Comparison of ENCODE assay signal across 8 cellular contexts in the genomic region with DNA sequence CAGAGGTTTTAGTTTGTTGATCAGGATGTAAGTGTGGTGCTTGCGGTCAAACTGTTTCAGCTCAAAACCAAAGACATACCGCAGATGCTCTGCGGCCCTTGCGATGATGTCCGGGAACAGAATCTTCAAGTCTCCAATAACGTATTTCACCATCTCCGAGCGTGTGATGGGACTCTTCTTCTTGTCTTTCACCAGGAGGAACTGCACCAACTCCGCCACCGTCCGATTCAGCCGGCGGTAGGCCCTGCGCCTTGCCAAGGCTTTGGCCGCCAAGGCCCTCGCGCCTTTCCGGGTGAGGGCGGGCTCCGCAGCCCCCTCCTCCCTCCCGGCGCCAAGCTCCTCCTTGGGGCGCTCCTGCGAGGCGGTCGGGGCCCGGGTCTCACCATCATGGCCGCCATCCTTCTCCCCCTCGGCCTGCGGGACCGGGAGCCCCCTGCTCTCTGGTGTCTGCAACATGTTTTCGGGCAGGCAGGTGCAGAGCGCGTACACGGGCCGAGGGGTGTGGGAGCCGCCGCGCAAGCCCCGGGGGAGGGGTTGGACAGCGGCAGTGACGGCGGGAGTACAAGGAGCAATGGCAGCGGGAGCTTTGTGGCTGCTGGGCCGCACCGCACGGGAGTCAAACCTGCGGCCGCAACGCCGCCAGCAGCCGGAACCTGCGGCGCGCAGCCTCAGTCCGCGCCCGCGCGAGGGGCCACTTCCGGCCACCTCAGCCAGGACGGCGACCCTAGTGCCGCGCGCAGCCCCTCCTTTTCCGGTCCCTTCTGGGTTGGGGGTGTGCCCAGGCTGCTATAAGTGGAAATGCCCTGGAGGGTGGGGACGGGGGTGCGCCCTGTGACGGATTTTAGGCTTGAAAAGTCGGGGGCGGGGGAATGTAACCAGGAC. TPM values are rescaled to one million over a fixed set of nuclear protein-coding genes. Genes with fewer than 3 reads are reported as not detected.
DNase-seq lines count a peak whose midpoint lies in the region; ATAC-seq, FAIRE-seq and TF ChIP-seq lines count a peak whose summit lies in the region.

A gene with protein sequence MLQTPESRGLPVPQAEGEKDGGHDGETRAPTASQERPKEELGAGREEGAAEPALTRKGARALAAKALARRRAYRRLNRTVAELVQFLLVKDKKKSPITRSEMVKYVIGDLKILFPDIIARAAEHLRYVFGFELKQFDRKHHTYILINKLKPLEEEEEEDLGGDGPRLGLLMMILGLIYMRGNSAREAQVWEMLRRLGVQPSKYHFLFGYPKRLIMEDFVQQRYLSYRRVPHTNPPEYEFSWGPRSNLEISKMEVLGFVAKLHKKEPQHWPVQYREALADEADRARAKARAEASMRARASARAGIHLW (minus strand): TSS at position 699 of the 882 bp plus-strand sequence. CDS start 243 bp downstream, at position 456.

- DNase-seq in AG10803 (ENCODE audit: low read depth) (peak; percentile 79), NCI-H460 (ENCODE audit: extremely low read depth, low read depth) (peak; percentile 37), chondrocyte (ENCODE audit: low spot score) (no peak), kidney (peak; percentile 94)
- DNase-seq in activated CD4-positive, CD25-positive, alpha-beta regulatory T cell treated with anti-CD3 and anti-CD28 coated beads, Interleukin-2, amount 50 U/mL, for 72 hours = peak; percentile 74
- peak; percentile 47 to 60 for DNase-seq in stimulated activated CD4-positive, alpha-beta T cell treated with anti-CD3 and anti-CD28 coated beads, Interleukin-15, amount 100 ng/mL, for 1 hour (ENCODE audit: low read depth in 1 of 2, low spot score in 1 of 2)

- FAIRE-seq in kidney (lab: Jason Lieb, UNC) = no peak

- H3K4me1 Mint-ChIP-seq in chondrocyte (ENCODE audit: low read depth) = peaks cover 46% of the 10 kb centered on the region

- peak within 1 kb of the TSS; percentile 90 for H3K4me3 Mint-ChIP-seq in chondrocyte (ENCODE audit: unreplicated experiment)

- peak within 1 kb of the TSS; percentile 96 for H3K27ac Mint-ChIP-seq in chondrocyte (ENCODE audit: unreplicated experiment)

- intact Hi-C loops in kidney (cut with DNase I) = no loop called here

- no peaks in the 10 kb centered on the region for H3K9me3 Mint-ChIP-seq in chondrocyte (ENCODE audit: low read depth)

- peak within 1 kb of the TSS; percentile 71 to 83 for H3K9ac ChIP-seq in kidney (ENCODE audit: low read length in 2 of 2)

- peak; percentile 87 for TF ChIP-seq POLR2A in GM19193 (IDR thresholded peaks at IDR 0.05; ENCODE audit: extremely low read depth, insufficient read depth, insufficient read length)

- no peaks in the 10 kb centered on the region for H3K27me3 Mint-ChIP-seq in chondrocyte (ENCODE audit: low read depth)

- no peaks in the 10 kb centered on the region for H3K9me3 ChIP-seq in kidney (ENCODE audit: control insufficient read depth in 1 of 2, low read length in 2 of 2)

- TF ChIP-seq CTCF in AG10803 (conservative IDR thresholded peaks at IDR 0.05; ENCODE audit: low read length) (no peak), chondrocyte (IDR thresholded peaks at IDR 0.05) (peak; percentile 21), kidney (IDR thresholded peaks at IDR 0.05; ENCODE audit: borderline replicate concordance, extremely low read depth, insufficient read depth) (no peak)

- no peaks in the 10 kb centered on the region for H3K36me3 ChIP-seq in kidney (ENCODE audit: control insufficient read depth in 1 of 2, insufficient read depth in 2 of 2, low read length in 2 of 2)

- H3K4me1 ChIP-seq in kidney (ENCODE audit: control insufficient read depth in 1 of 2, insufficient read depth in 1 of 2, low read depth in 1 of 2, low read length in 2 of 2) = peaks cover 10 to 11% of the 10 kb centered on the region in 2 donors

- peak within 1 kb of the TSS; percentile 80 to 91 for H3K27ac ChIP-seq in kidney (ENCODE audit: low read depth in 2 of 2, low read length in 2 of 2)

- peak within 1 kb of the TSS; percentile 79 for H3K4me3 ChIP-seq in AG10803 (ENCODE audit: low read length)
- H3K4me3 ChIP-seq in kidney (ENCODE audit: low read length in 2 of 2) = peak within 1 kb of the TSS; percentile 89 to 96

- peak; percentile 45 for ATAC-seq in HG03378 (IDR thresholded peaks at IDR 0.05; ENCODE audit: unreplicated experiment)

- peaks cover 16% of the 10 kb centered on the region for H3K36me3 Mint-ChIP-seq in chondrocyte (ENCODE audit: low read depth)

RNA-seq across cellular contexts. Expression of the gene that starts here (rescaled TPM):
- 13.1 and 13.6 TPM in 2 replicates for total RNA-seq in NCI-H460 (2014; rRNA removed; shearing (Covaris generic))
- 20.2 and 29.0 TPM in 2 replicates for polyA plus RNA-seq in NCI-H460 (2014; cell fraction: nucleus; rRNA removed)
- 35.0 to 37.8 TPM (median 36.1 TPM) in 3 replicates for total RNA-seq in chondrocyte
- 37.9 TPM for total RNA-seq in kidney
- 50.0 TPM for polyA plus RNA-seq in kidney (ENCODE audit: insufficient read depth, low read depth, low replicate concordance)
